ENCODE assay signal across 1 cellular context in genomic region chr2:121530563-121531334, GRCh38.
TF ChIP-seq lines count a peak whose summit lies in the region.

Gene RNU4ATAC, plus strand, starts transcription at chr2:121530880.

TF ChIP-seq in IMR-90, 13 proteins besides CTCF, POLR2A, EP300 and RAD21 (continued from another document):
- TF ChIP-seq USF2 (IDR thresholded peaks at IDR 0.05; ENCODE audit: low read depth, low read length) (no peak), FOS (IDR thresholded peaks at IDR 0.05; ENCODE audit: low read depth, low read length) (peak; percentile 73; the same call in 1 of the 2 replicates), BHLHE40 (IDR thresholded peaks at IDR 0.05; ENCODE audit: low read depth, low read length) (no peak)
TF ChIP-seq in IMR-90: peak in this region for 7.
